In genomic region chr3:16897254-16897926, GRCh38 we compare ENCODE assay signal across 8 cellular contexts. TPM values are rescaled to one million over a fixed set of nuclear protein-coding genes. Genes with fewer than 3 reads are reported as not detected.
A peak's percentile ranks its signal among the peaks of the same experiment; 100 is the strongest.
DNase-seq lines count a peak whose midpoint lies in the region; ATAC-seq lines count a peak whose summit lies in the region.

No MANE protein-coding gene starts in this region.

- peak overlapping the region; percentile 34 to 55 for H3K27ac Mint-ChIP-seq in stimulated activated naive CD8-positive, alpha-beta T cell treated with anti-CD3 and anti-CD28 coated beads, Interleukin-15, amount 100 ng/mL, for 72 hours

- H3K4me1 Mint-ChIP-seq in stimulated activated naive CD8-positive, alpha-beta T cell treated with anti-CD3 and anti-CD28 coated beads, Interleukin-15, amount 100 ng/mL, for 72 hours: peaks cover 93% of the 10 kb centered on the region

- no peaks in the 10 kb centered on the region for H3K27me3 Mint-ChIP-seq in stimulated activated naive CD8-positive, alpha-beta T cell treated with anti-CD3 and anti-CD28 coated beads, Interleukin-15, amount 100 ng/mL, for 72 hours

- ATAC-seq in GM21619 (IDR thresholded peaks at IDR 0.05; ENCODE audit: unreplicated experiment) (peak; percentile 78), HG03469 (IDR thresholded peaks at IDR 0.05; ENCODE audit: unreplicated experiment) (no peak)
- ATAC-seq in stimulated activated naive CD8-positive, alpha-beta T cell treated with anti-CD3 and anti-CD28 coated beads, Interleukin-15, amount 100 ng/mL, for 72 hours: peak; percentile 76

- peak overlapping the region; percentile 71 to 76 for H3K4me3 Mint-ChIP-seq in stimulated activated naive CD8-positive, alpha-beta T cell treated with anti-CD3 and anti-CD28 coated beads, Interleukin-15, amount 100 ng/mL, for 72 hours

- DNase-seq in DMS53 (lab: John Stamatoyannopoulos, UW): peak; percentile 59
- DNase-seq in DMS53 treated with DMSO at 0.1 percent for 48 hours (lab: John Stamatoyannopoulos, UW; ENCODE audit: unreplicated experiment): no peak
- DNase-seq in M059J (ENCODE audit: low read depth): peak; percentile 63
- DNase-seq in central memory CD4-positive, alpha-beta T cell: peak; percentile 19
- no peak for DNase-seq in stimulated activated naive CD8-positive, alpha-beta T cell treated with anti-CD3 and anti-CD28 coated beads, Interleukin-15, amount 100 ng/mL, for 72 hours
- DNase-seq in NCI-H2107 (lab: John Stamatoyannopoulos, UW): no peak

- H3K9me3 Mint-ChIP-seq in stimulated activated naive CD8-positive, alpha-beta T cell treated with anti-CD3 and anti-CD28 coated beads, Interleukin-15, amount 100 ng/mL, for 72 hours: no peaks in the 10 kb centered on the region

RNA-seq across cellular contexts. Expression of gene PLCL2, which starts 12.6 kb away (rescaled TPM):
- 0.71 TPM in 2 replicates for total RNA-seq in M059J (2014; rRNA removed; shearing (Covaris generic))

Comparison
In these comparisons a context has a peak if more than half of its experiments do, and no peak if none do; other contexts are left out.
1. DNase-seq: peak in DMS53 (single experiment), M059J (single experiment) and central memory CD4-positive, alpha-beta T cell (single experiment); none in DMS53 treated with DMSO at 0.1 percent for 48 hours (single experiment), stimulated activated naive CD8-positive, alpha-beta T cell treated with anti-CD3 and anti-CD28 coated beads, Interleukin-15, amount 100 ng/mL, for 72 hours (0 of 2) and NCI-H2107 (single experiment).